In the genomic region with DNA sequence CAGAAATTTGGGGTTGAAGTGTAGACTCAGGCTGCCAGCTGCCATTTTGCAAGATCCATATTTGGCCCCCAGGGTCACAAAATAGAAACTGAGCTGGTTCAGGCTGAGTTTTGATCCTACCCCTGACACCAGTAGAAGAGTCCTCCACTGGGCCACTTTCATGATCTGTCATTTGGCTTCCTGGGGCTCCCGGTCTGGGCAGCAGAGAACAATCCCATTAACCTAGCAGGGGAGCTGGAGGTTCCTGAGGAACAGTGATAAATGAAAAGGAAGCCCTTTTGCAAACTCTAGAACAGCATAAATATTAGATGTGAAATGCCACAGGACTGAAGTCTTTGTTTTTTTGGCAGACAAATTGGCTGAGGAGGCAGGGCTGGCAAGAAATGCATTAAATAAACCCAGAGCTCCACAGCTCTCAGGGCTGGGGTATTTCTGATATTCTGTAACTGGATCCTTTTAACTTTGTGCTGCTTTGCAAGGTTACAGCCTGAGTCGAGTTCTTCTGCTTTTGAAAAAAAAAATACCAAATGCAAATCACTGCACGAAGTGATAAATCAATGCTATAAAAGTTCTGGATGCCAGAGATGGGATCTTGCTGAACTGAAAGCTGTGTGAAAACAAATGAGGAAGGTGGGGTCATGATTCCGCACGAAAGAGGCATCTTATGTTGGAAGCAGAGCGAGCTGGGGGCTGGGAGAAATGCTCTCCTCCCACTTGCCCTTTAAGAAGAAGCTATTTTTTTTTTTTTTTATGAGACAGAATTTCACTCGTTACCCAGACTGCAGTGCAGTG, we compare ENCODE assay signal across 1 cellular context.
TF ChIP-seq lines count a peak whose summit lies in the region.

No MANE protein-coding gene starts in this region.

TF ChIP-seq in GM23338, 12 proteins besides CTCF, POLR2A, EP300 and RAD21 (continued from another document):
- TF ChIP-seq ZNF462 (CRISPR knock-in tag; IDR thresholded peaks at IDR 0.05) (no peak), ETS1 (IDR thresholded peaks at IDR 0.05) (no peak), ZNF331 (CRISPR knock-in tag; IDR thresholded peaks at IDR 0.05; ENCODE audit: low read depth) (no peak)
